Comparison of ENCODE assay signal across 2 cellular contexts in genomic region chr3:51968883-51969674, GRCh38.
TF ChIP-seq lines count a peak whose summit lies in the region.

No MANE protein-coding gene starts in this region.

TF ChIP-seq in HCT116, 20 proteins besides CTCF, POLR2A, EP300 and RAD21:
- TF ChIP-seq EZH2 (IDR thresholded peaks at IDR 0.05) (no peak), EZH2phosphoT487 (IDR thresholded peaks at IDR 0.05; ENCODE audit: borderline replicate concordance) (no peak), CBX3 (IDR thresholded peaks at IDR 0.05; ENCODE audit: low read depth) (no peak), SRF (IDR thresholded peaks at IDR 0.05; ENCODE audit: low read depth) (no peak), ZNF274 (IDR thresholded peaks at IDR 0.05; ENCODE audit: low read depth, low read length) (no peak), ELF1 (IDR thresholded peaks at IDR 0.05; ENCODE audit: borderline replicate concordance, low read depth) (no peak), SIN3A (IDR thresholded peaks at IDR 0.05; ENCODE audit: low read depth) (no peak), POLR2AphosphoS5 (IDR thresholded peaks at IDR 0.05; ENCODE audit: low read depth, low read length) (no peak; the same call in 1 of the 2 replicates), FOSL1 (IDR thresholded peaks at IDR 0.05; ENCODE audit: low read depth) (no peak), SP1 (IDR thresholded peaks at IDR 0.05; ENCODE audit: low read depth) (no peak)
- TF ChIP-seq, protein P1, sequence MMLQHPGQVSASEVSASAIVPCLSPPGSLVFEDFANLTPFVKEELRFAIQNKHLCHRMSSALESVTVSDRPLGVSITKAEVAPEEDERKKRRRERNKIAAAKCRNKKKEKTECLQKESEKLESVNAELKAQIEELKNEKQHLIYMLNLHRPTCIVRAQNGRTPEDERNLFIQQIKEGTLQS (IDR thresholded peaks at IDR 0.05), result no peak
- TF ChIP-seq, protein P2, sequence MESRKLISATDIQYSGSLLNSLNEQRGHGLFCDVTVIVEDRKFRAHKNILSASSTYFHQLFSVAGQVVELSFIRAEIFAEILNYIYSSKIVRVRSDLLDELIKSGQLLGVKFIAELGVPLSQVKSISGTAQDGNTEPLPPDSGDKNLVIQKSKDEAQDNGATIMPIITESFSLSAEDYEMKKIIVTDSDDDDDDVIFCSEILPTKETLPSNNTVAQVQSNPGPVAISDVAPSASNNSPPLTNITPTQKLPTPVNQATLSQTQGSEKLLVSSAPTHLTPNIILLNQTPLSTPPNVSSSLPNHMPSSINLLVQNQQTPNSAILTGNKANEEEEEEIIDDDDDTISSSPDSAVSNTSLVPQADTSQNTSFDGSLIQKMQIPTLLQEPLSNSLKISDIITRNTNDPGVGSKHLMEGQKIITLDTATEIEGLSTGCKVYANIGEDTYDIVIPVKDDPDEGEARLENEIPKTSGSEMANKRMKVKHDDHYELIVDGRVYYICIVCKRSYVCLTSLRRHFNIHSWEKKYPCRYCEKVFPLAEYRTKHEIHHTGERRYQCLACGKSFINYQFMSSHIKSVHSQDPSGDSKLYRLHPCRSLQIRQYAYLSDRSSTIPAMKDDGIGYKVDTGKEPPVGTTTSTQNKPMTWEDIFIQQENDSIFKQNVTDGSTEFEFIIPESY (IDR thresholded peaks at IDR 0.05; ENCODE audit: extremely low read depth, insufficient replicate concordance, low read length), result no peak

TF ChIP-seq in GM12878, 131 proteins besides CTCF, POLR2A, EP300 and RAD21:
- no peak for TF ChIP-seq E2F4 (IDR thresholded peaks at IDR 0.05; ENCODE audit: low read depth, low read length)
- TF ChIP-seq MLLT1 (IDR thresholded peaks at IDR 0.05), result no peak
- no peak for TF ChIP-seq SIX5 (IDR thresholded peaks at IDR 0.05; ENCODE audit: low read depth, low read length, severe bottlenecking)
- TF ChIP-seq YBX1 (IDR thresholded peaks at IDR 0.05), result no peak
- TF ChIP-seq ZNF24 (IDR thresholded peaks at IDR 0.05), result no peak
- no peak for TF ChIP-seq BCL3 (IDR thresholded peaks at IDR 0.05; ENCODE audit: borderline replicate concordance, insufficient read depth, low read depth, low read length, poor library complexity, severe bottlenecking)
- TF ChIP-seq SP1 (IDR thresholded peaks at IDR 0.05; ENCODE audit: low read depth, low read length), result no peak
- no peak for TF ChIP-seq ESRRA (IDR thresholded peaks at IDR 0.05; ENCODE audit: low read length)
- no peak for TF ChIP-seq POLR2AphosphoS5 (IDR thresholded peaks at IDR 0.05; ENCODE audit: low read length)
- TF ChIP-seq BCLAF1 (IDR thresholded peaks at IDR 0.05), result no peak
- no peak for TF ChIP-seq PKNOX1 (IDR thresholded peaks at IDR 0.05)
- TF ChIP-seq CHD1 (IDR thresholded peaks at IDR 0.05; ENCODE audit: low read depth, low read length), result no peak
